Comparison of ENCODE assay signal across 12 cellular contexts in genomic region chrX:16867947-16868346, GRCh38. TPM values are rescaled to one million over a fixed set of nuclear protein-coding genes. Genes with fewer than 3 reads are reported as not detected.
DNase-seq lines count a peak whose midpoint lies in the region; ATAC-seq and TF ChIP-seq lines count a peak whose summit lies in the region.
"Had no signal": no experiment of that assay in that cellular context is flagged by ENCODE, and none has a peak within 500 bp of the region (broad histone marks: within the 10 kb centered on the region; RNA-seq: fewer than 3 reads in every experiment).

No MANE protein-coding gene starts in this region.

- H3K27ac Mint-ChIP-seq in activated T-helper 1 cell treated with anti-CD3 and anti-CD28 coated beads, Interleukin-12 subunit alpha, Interleukin-12 subunit beta, Interleukin-2, Interleukin-4 antibody, amounts not matched to agents 30 ng/mL and 10 ng/mL and 1 ng/mL, durations not matched to agents 14 hours and 24 hours and 36 hours: no peak overlapping the region
- peak overlapping the region in 4 of 6 donors; percentile 61 to 91 (median 88) for H3K27ac Mint-ChIP-seq in immature natural killer cell

- H3K4me3 ChIP-seq in AG04449 (ENCODE audit: low read depth, low read length) (peak overlapping the region; percentile 73; the same call in 1 of the 2 replicates), HAP-1 (peak overlapping the region; percentile 93)

- no peak for DNase-seq in AG04449 (ENCODE audit: low read depth, low spot score)
- DNase-seq in HAP-1 (ENCODE audit: low spot score in 2 of 2): no peak
- no peak for DNase-seq in activated T-helper 1 cell treated with anti-CD3 and anti-CD28 coated beads, Interleukin-12 subunit alpha, Interleukin-12 subunit beta, Interleukin-2, Interleukin-4 antibody, amounts not matched to agents 30 ng/mL and 10 ng/mL and 1 ng/mL, durations not matched to agents 14 hours and 24 hours and 36 hours (ENCODE audit: low spot score)
- DNase-seq in immature natural killer cell: no peak
- no peak for DNase-seq in T1000 (lab: John Stamatoyannopoulos, UW)
- no peak for DNase-seq in substantia nigra (lab: John Stamatoyannopoulos, UW)
- DNase-seq in NCI-H1436 (lab: John Stamatoyannopoulos, UW): no peak
- DNase-seq: DMS153, NCI-H187 treated with DMSO at 0.1 percent for 48 hours, posterior cingulate gyrus, SJCRH30 had no signal

- peak overlapping the region; percentile 97 for H3K4me3 Mint-ChIP-seq in activated T-helper 1 cell treated with anti-CD3 and anti-CD28 coated beads, Interleukin-12 subunit alpha, Interleukin-12 subunit beta, Interleukin-2, Interleukin-4 antibody, amounts not matched to agents 30 ng/mL and 10 ng/mL and 1 ng/mL, durations not matched to agents 14 hours and 24 hours and 36 hours
- H3K4me3 Mint-ChIP-seq in immature natural killer cell: peak overlapping the region; percentile 84 to 91 (median 89)

- no peak for ATAC-seq in GM18498 (IDR thresholded peaks at IDR 0.05; ENCODE audit: unreplicated experiment)

- POLR2A ChIA-PET in AG04449 (lab: Yijun Ruan, JAX): no interaction called here

- peaks cover 33% of the 10 kb centered on the region for H3K36me3 ChIP-seq in HAP-1 (replicated peaks)

- CTCF ChIA-PET in AG04449 (lab: Yijun Ruan, JAX): interaction anchor here (1.9 to 2.5 kb wide), 2 partner anchors 15 to 31 kb away, joined by 4 to 13 read pairs; no protein-coding TSS in a partner anchor

- no peaks in the 10 kb centered on the region for H3K9me3 Mint-ChIP-seq in activated T-helper 1 cell treated with anti-CD3 and anti-CD28 coated beads, Interleukin-12 subunit alpha, Interleukin-12 subunit beta, Interleukin-2, Interleukin-4 antibody, amounts not matched to agents 30 ng/mL and 10 ng/mL and 1 ng/mL, durations not matched to agents 14 hours and 24 hours and 36 hours
- H3K9me3 Mint-ChIP-seq in immature natural killer cell: peaks cover 0 to 2% (median 0%) of the 10 kb centered on the region in 6 donors

- peaks cover 28% of the 10 kb centered on the region for H3K4me1 ChIP-seq in HAP-1

- H3K27ac ChIP-seq in substantia nigra (ENCODE audit: low read depth, low read length, poor library complexity, severe bottlenecking): no peak overlapping the region
- H3K27ac ChIP-seq: SJCRH30 had no signal

- in situ Hi-C loops in HAP-1 (cut with MboI; ENCODE audit: low sequenced_read_pairs): no loop called here

- H3K9me3 ChIP-seq in HAP-1: no peaks in the 10 kb centered on the region
- H3K9me3 ChIP-seq: SJCRH30 had no signal

- no peaks in the 10 kb centered on the region for H3K27me3 ChIP-seq in HAP-1 (ENCODE audit: low read depth)
- H3K27me3 ChIP-seq: SJCRH30 had no signal

- no peak for TF ChIP-seq CTCF in AG04449 (IDR thresholded peaks at IDR 0.05; ENCODE audit: insufficient read depth, low read length, missing control alignments)

- H3K27me3 Mint-ChIP-seq in activated T-helper 1 cell treated with anti-CD3 and anti-CD28 coated beads, Interleukin-12 subunit alpha, Interleukin-12 subunit beta, Interleukin-2, Interleukin-4 antibody, amounts not matched to agents 30 ng/mL and 10 ng/mL and 1 ng/mL, durations not matched to agents 14 hours and 24 hours and 36 hours (ENCODE audit: insufficient read depth): no peaks in the 10 kb centered on the region
- H3K27me3 Mint-ChIP-seq in immature natural killer cell (ENCODE audit: low read depth in 3 of 3): peaks cover 11 to 22% (median 12%) of the 10 kb centered on the region in 3 donors

- peaks cover 26% of the 10 kb centered on the region for H3K4me1 Mint-ChIP-seq in activated T-helper 1 cell treated with anti-CD3 and anti-CD28 coated beads, Interleukin-12 subunit alpha, Interleukin-12 subunit beta, Interleukin-2, Interleukin-4 antibody, amounts not matched to agents 30 ng/mL and 10 ng/mL and 1 ng/mL, durations not matched to agents 14 hours and 24 hours and 36 hours (ENCODE audit: low read depth)
- peaks cover 53 to 71% of the 10 kb centered on the region in 2 donors for H3K4me1 Mint-ChIP-seq in immature natural killer cell

- intact Hi-C loops in activated T-helper 1 cell treated with anti-CD3 and anti-CD28 coated beads, Interleukin-12 subunit alpha, Interleukin-12 subunit beta, Interleukin-2, Interleukin-4 antibody, amounts not matched to agents 30 ng/mL and 10 ng/mL and 1 ng/mL, durations not matched to agents 14 hours and 24 hours and 36 hours (cut with micrococcal nuclease): no loop called here

- H3K36me3 Mint-ChIP-seq in activated T-helper 1 cell treated with anti-CD3 and anti-CD28 coated beads, Interleukin-12 subunit alpha, Interleukin-12 subunit beta, Interleukin-2, Interleukin-4 antibody, amounts not matched to agents 30 ng/mL and 10 ng/mL and 1 ng/mL, durations not matched to agents 14 hours and 24 hours and 36 hours (ENCODE audit: low read depth): peaks cover 14% of the 10 kb centered on the region
- H3K36me3 Mint-ChIP-seq in immature natural killer cell: peaks cover 0 to 11% (median 4%) of the 10 kb centered on the region in 3 donors

RNA-seq across cellular contexts. Expression of gene RBBP7, which starts 2.2 kb away (rescaled TPM):
- total RNA-seq in activated T-helper 1 cell treated with anti-CD3 and anti-CD28 coated beads, Interleukin-12 subunit alpha, Interleukin-12 subunit beta, Interleukin-2, Interleukin-4 antibody, amounts not matched to agents 30 ng/mL and 10 ng/mL and 1 ng/mL, durations not matched to agents 14 hours and 24 hours and 36 hours: 127 and 134 TPM in 2 replicates
- polyA plus RNA-seq in immature natural killer cell: 100 to 1,000 TPM; 166 to 243 (median 199) TPM
